ENCODE assay signal across 17 cellular contexts in genomic region chr9:19799784-19800183, GRCh38. TPM values are rescaled to one million over a fixed set of nuclear protein-coding genes. Genes with fewer than 3 reads are reported as not detected.
DNase-seq lines count a peak whose midpoint lies in the region; ATAC-seq and TF ChIP-seq lines count a peak whose summit lies in the region.
"Had no signal": no experiment of that assay in that cellular context is flagged by ENCODE, and none has a peak within 500 bp of the region (broad histone marks: within the 10 kb centered on the region; RNA-seq: fewer than 3 reads in every experiment).

No MANE protein-coding gene starts in this region.

- H3K27ac Mint-ChIP-seq in activated CD8-positive, alpha-beta memory T cell treated with anti-CD3 and anti-CD28 coated beads, Interleukin-2, amount 10 ng/mL, durations not matched to agents 7 days and 5 days, result no peak overlapping the region
- H3K27ac Mint-ChIP-seq: CD14-positive monocyte had no signal

- H3K4me1 ChIP-seq in HUES6 (ENCODE audit: control insufficient read depth, insufficient read depth, low read length) (peaks cover 32% of the 10 kb centered on the region), ectodermal cell (ENCODE audit: control insufficient read depth, insufficient read depth, low read length) (peaks cover 10% of the 10 kb centered on the region)

- H3K4me3 Mint-ChIP-seq in activated CD8-positive, alpha-beta memory T cell treated with anti-CD3 and anti-CD28 coated beads, Interleukin-2, amount 10 ng/mL, durations not matched to agents 7 days and 5 days, result no peak overlapping the region
- H3K4me3 Mint-ChIP-seq: CD14-positive monocyte had no signal

- CTCF ChIA-PET in activated CD8-positive, alpha-beta memory T cell treated with anti-CD3 and anti-CD28 coated beads, Interleukin-2, amount 10 ng/mL, durations not matched to agents 7 days and 5 days (lab: Charles Lee), result no interaction called here

- peaks cover 19% of the 10 kb centered on the region for H3K27me3 Mint-ChIP-seq in activated CD8-positive, alpha-beta memory T cell treated with anti-CD3 and anti-CD28 coated beads, Interleukin-2, amount 10 ng/mL, durations not matched to agents 7 days and 5 days

- DNase-seq in iPS-NIHi11 (ENCODE audit: low spot score), result peak; percentile 14
- peak; percentile 27 for DNase-seq in renal cortical epithelial cell (ENCODE audit: low read depth)
- no peak for DNase-seq in brain microvascular endothelial cell
- no peak for DNase-seq in activated CD8-positive, alpha-beta memory T cell treated with anti-CD3 and anti-CD28 coated beads, Interleukin-2, amount 10 ng/mL, durations not matched to agents 7 days and 5 days
- DNase-seq in C1 segment of cervical spinal cord (lab: John Stamatoyannopoulos, UW), result no peak
- DNase-seq: NCI-H1105 treated with DMSO at 0.1 percent for 48 hours, NCI-H1694 treated with DMSO at 0.1 percent for 48 hours, NCI-H2107, NCI-H345, NCI-H526 treated with DMSO at 0.1 percent for 48 hours had no signal

- ATAC-seq in activated CD8-positive, alpha-beta memory T cell treated with anti-CD3 and anti-CD28 coated beads, Interleukin-2, amount 10 ng/mL, durations not matched to agents 7 days and 5 days, result no peak

- H3K4me3 ChIP-seq in HUES6 (ENCODE audit: low read depth, low read length), result peak overlapping the region; percentile 23; the same call in 1 of the 2 replicates
- H3K4me3 ChIP-seq in ectodermal cell (ENCODE audit: insufficient read depth, low read depth, low read length), result no peak overlapping the region
- H3K4me3 ChIP-seq in brain microvascular endothelial cell (ENCODE audit: low read depth, low read length), result no peak overlapping the region

- H3K36me3 Mint-ChIP-seq in activated CD8-positive, alpha-beta memory T cell treated with anti-CD3 and anti-CD28 coated beads, Interleukin-2, amount 10 ng/mL, durations not matched to agents 7 days and 5 days, result no peaks in the 10 kb centered on the region
- H3K36me3 Mint-ChIP-seq: CD14-positive monocyte had no signal

- H3K9me3 Mint-ChIP-seq in activated CD8-positive, alpha-beta memory T cell treated with anti-CD3 and anti-CD28 coated beads, Interleukin-2, amount 10 ng/mL, durations not matched to agents 7 days and 5 days (ENCODE audit: low read depth), result no peaks in the 10 kb centered on the region

- no peaks in the 10 kb centered on the region for H3K4me1 Mint-ChIP-seq in activated CD8-positive, alpha-beta memory T cell treated with anti-CD3 and anti-CD28 coated beads, Interleukin-2, amount 10 ng/mL, durations not matched to agents 7 days and 5 days
- H3K4me1 Mint-ChIP-seq: CD14-positive monocyte had no signal

- H3K27ac ChIP-seq in HUES6 (ENCODE audit: low read depth, low read length) (peak overlapping the region; percentile 74), ectodermal cell (ENCODE audit: insufficient read depth, low read depth, low read length, poor library complexity, severe bottlenecking) (peak overlapping the region; percentile 79), brain microvascular endothelial cell (no peak overlapping the region)
- H3K27ac ChIP-seq: RWPE1 had no signal

- H3K9me3 ChIP-seq in HUES6 (ENCODE audit: control insufficient read depth, insufficient read depth, low read depth, low read length) (no peaks in the 10 kb centered on the region), ectodermal cell (ENCODE audit: control insufficient read depth, low read length) (no peaks in the 10 kb centered on the region)

- TF ChIP-seq CTCF in brain microvascular endothelial cell (IDR thresholded peaks at IDR 0.05; ENCODE audit: low read depth, low read length, missing control alignments), result no peak

- no peak overlapping the region for H3K9ac ChIP-seq in HUES6 (ENCODE audit: low read length)

- H3K36me3 ChIP-seq in HUES6 (ENCODE audit: control insufficient read depth, insufficient read depth, low read length) (no peaks in the 10 kb centered on the region), ectodermal cell (ENCODE audit: control insufficient read depth, insufficient read depth, low read length) (no peaks in the 10 kb centered on the region), brain microvascular endothelial cell (replicated peaks) (no peaks in the 10 kb centered on the region)

- whole genome bisulfite sequencing in ectodermal cell, 2 experiments, result 27 to 33% methylated on average over 3 of the region's 3 CpGs

- in situ Hi-C loops in brain microvascular endothelial cell (cut with HindIII; ENCODE audit: low pct_ligation_motif_present, low sequenced_read_pairs), result no loop called here

- H3K27me3 ChIP-seq in HUES6 (ENCODE audit: control insufficient read depth, insufficient read depth, low read length) (no peaks in the 10 kb centered on the region), ectodermal cell (ENCODE audit: control insufficient read depth, insufficient read depth, low read length, poor library complexity, severe bottlenecking) (no peaks in the 10 kb centered on the region), brain microvascular endothelial cell (replicated peaks) (no peaks in the 10 kb centered on the region)

RNA-seq across cellular contexts. Expression of gene SLC24A2, which starts 10.9 kb away (rescaled TPM):
- 0.56 TPM for polyA plus RNA-seq in ectodermal cell (2013, experiment 1 of 4)
- 0.57 TPM for polyA plus RNA-seq in ectodermal cell (2013, experiment 2 of 4)
- polyA plus RNA-seq in ectodermal cell (2013, experiment 3 of 4), result 0.21 TPM
- 0.41 TPM for polyA plus RNA-seq in ectodermal cell (2013, experiment 4 of 4)
- total RNA-seq in renal cortical epithelial cell, result not detected in 2 replicates
- not detected for total RNA-seq in activated CD8-positive, alpha-beta memory T cell treated with anti-CD3 and anti-CD28 coated beads, Interleukin-2, amount 10 ng/mL, durations not matched to agents 7 days and 5 days
- total RNA-seq: A673, Daoy, HT-29 had no signal
- polyA plus RNA-seq: CD14-positive monocyte had no signal

Comparison
In these comparisons a context has a peak if more than half of its experiments do, and no peak if none do; other contexts are left out.
1. DNase-seq: peak in iPS-NIHi11 (single experiment) and renal cortical epithelial cell (single experiment); none in brain microvascular endothelial cell (single experiment), activated CD8-positive, alpha-beta memory T cell treated with anti-CD3 and anti-CD28 coated beads, Interleukin-2, amount 10 ng/mL, durations not matched to agents 7 days and 5 days (single experiment) and C1 segment of cervical spinal cord (0 of 14).